ENCODE assay signal across 8 cellular contexts in the genomic region with DNA sequence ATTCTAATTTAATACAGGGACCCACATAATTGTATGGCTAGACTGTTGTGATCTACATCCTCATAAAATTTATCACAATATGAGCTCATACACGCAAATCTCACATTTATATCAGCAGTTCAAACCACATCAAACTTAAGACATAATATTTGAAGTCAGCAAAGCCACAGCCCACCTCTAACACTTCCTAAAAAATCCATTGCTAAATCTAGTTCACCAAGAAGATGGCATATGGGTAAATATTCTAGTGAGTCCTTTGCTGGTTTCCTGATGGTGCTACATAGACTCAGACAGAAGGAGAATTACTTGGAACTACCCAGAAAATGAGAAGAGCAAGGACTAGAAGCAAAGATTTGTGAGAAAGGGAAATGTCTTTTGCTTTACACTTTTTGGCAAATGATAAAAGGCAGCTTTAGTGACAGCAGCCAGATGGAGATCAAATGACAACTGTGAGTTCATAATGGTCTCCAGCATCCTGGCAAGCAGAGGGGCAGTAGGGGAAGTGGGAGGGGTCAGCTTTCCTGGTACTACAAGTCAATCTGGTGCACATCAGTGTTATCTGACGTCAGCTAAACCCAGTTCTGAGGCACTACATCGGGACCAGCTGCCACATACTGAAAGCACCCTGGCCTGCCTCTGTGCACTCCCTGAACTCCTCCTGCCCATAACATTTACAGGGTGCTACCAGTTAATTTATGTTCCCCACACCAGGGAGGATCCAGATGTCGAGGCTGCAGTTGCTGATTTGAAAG. TPM values are rescaled to one million over a fixed set of nuclear protein-coding genes. Genes with fewer than 3 reads are reported as not detected.
DNase-seq lines count a peak whose midpoint lies in the region; ATAC-seq and TF ChIP-seq lines count a peak whose summit lies in the region.

No MANE protein-coding gene starts in this region.

- peak overlapping the region; percentile 57 for H3K4me3 Mint-ChIP-seq in activated naive CD4-positive, alpha-beta T cell treated with anti-CD3 and anti-CD28 coated beads, Interleukin-2, amount 50 U/mL, for 24 hours

- TF ChIP-seq POLR2A in vagina (IDR thresholded peaks at IDR 0.05), result no peak

- peak overlapping the region; percentile 11 for H3K27ac Mint-ChIP-seq in activated naive CD4-positive, alpha-beta T cell treated with anti-CD3 and anti-CD28 coated beads, Interleukin-2, amount 50 U/mL, for 24 hours

- no peaks in the 10 kb centered on the region for H3K27me3 Mint-ChIP-seq in activated naive CD4-positive, alpha-beta T cell treated with anti-CD3 and anti-CD28 coated beads, Interleukin-2, amount 50 U/mL, for 24 hours

- no peaks in the 10 kb centered on the region for H3K27me3 ChIP-seq in vagina

- H3K4me3 ChIP-seq in vagina, result no peak overlapping the region

- peaks cover 25% of the 10 kb centered on the region for H3K4me1 Mint-ChIP-seq in activated naive CD4-positive, alpha-beta T cell treated with anti-CD3 and anti-CD28 coated beads, Interleukin-2, amount 50 U/mL, for 24 hours

- in situ Hi-C loops in GM13977 (cut with MboI; ENCODE audit: low pct_unique_long_range_greater_than_20kb, low sequenced_read_pairs, unreplicated experiment), result no loop called here

- H3K9me3 Mint-ChIP-seq in activated naive CD4-positive, alpha-beta T cell treated with anti-CD3 and anti-CD28 coated beads, Interleukin-2, amount 50 U/mL, for 24 hours, result no peaks in the 10 kb centered on the region

- no peaks in the 10 kb centered on the region for H3K9me3 ChIP-seq in vagina

- DNase-seq in activated CD4-positive, CD25-positive, alpha-beta regulatory T cell treated with anti-CD3 and anti-CD28 coated beads, Interleukin-2, amount 50 U/mL, for 72 hours, result no peak
- DNase-seq in NCI-H82 treated with DMSO at 0.1 percent for 48 hours (lab: John Stamatoyannopoulos, UW; ENCODE audit: unreplicated experiment) (peak; percentile 93), left colon (peak; percentile 12 to 42), vagina (ENCODE audit: extremely low spot score in 2 of 2) (no peak), GM13977 (ENCODE audit: low spot score) (no peak), DMS79 treated with DMSO at 0.1 percent for 48 hours (lab: John Stamatoyannopoulos, UW) (no peak)

- intact Hi-C loops in left colon (cut with DNase I, micrococcal nuclease), result no loop called here
- intact Hi-C loops in vagina (cut with DNase I), result no loop called here

- H3K27ac ChIP-seq in vagina, result peak overlapping the region; percentile 60

- peak; percentile 70 to 80 for ATAC-seq in activated CD4-positive, CD25-positive, alpha-beta regulatory T cell treated with anti-CD3 and anti-CD28 coated beads, Interleukin-2, amount 50 U/mL, for 24 hours
- ATAC-seq in left colon, result peak; percentile 30

- no peaks in the 10 kb centered on the region for H3K36me3 Mint-ChIP-seq in activated naive CD4-positive, alpha-beta T cell treated with anti-CD3 and anti-CD28 coated beads, Interleukin-2, amount 50 U/mL, for 24 hours

- H3K36me3 ChIP-seq in vagina, result no peaks in the 10 kb centered on the region

- TF ChIP-seq CTCF in vagina (IDR thresholded peaks at IDR 0.05), result no peak
- TF ChIP-seq CTCF in GM13977 (IDR thresholded peaks at IDR 0.05; ENCODE audit: extremely low read depth, insufficient read depth, missing control alignments), result no peak

- peaks cover 11% of the 10 kb centered on the region for H3K4me1 ChIP-seq in vagina

RNA-seq across cellular contexts. Expression of a gene that starts 10.6 kb away (rescaled TPM):
- total RNA-seq in left colon (10 to 100 TPM; 43.4 to 49.7 TPM), vagina (44.4 TPM)

Comparison
In these comparisons a context has a peak if more than half of its experiments do, and no peak if none do; other contexts are left out.
1. DNase-seq: peak in NCI-H82 treated with DMSO at 0.1 percent for 48 hours (single experiment) and left colon (2 of 2); none in activated CD4-positive, CD25-positive, alpha-beta regulatory T cell treated with anti-CD3 and anti-CD28 coated beads, Interleukin-2, amount 50 U/mL, for 72 hours (single experiment), vagina (0 of 2), GM13977 (single experiment) and DMS79 treated with DMSO at 0.1 percent for 48 hours (single experiment).